In genomic region chr21:32726742-32727477, GRCh38 we compare ENCODE assay signal across 8 cellular contexts. TPM values are rescaled to one million over a fixed set of nuclear protein-coding genes. Genes with fewer than 3 reads are reported as not detected.
DNase-seq lines count a peak whose midpoint lies in the region; ATAC-seq and TF ChIP-seq lines count a peak whose summit lies in the region.

No MANE protein-coding gene starts in this region.

- intact Hi-C loops in ovary (cut with DNase I): loop anchor here in 1 of 4 donors (5.0 kb wide), 1 partner anchor 45 kb away; the partner anchor contains the start of gene PAXBP1

- H3K9me3 Mint-ChIP-seq in activated naive CD8-positive, alpha-beta T cell (ENCODE audit: low read depth): no peaks in the 10 kb centered on the region

- WGBS in ovary, 3 donors: 1 to 2% (median 1%) methylated on average over 22 of the region's 22 CpGs

- H3K36me3 ChIP-seq in cardiac muscle cell: no peaks in the 10 kb centered on the region
- no peaks in the 10 kb centered on the region for H3K36me3 ChIP-seq in ovary

- H3K27ac ChIP-seq in cardiac muscle cell (peak overlapping the region; percentile 88), ovary (peak overlapping the region; percentile 11 to 79)

- no peak for TF ChIP-seq EP300 in ovary (IDR thresholded peaks at IDR 0.05)

- peaks cover 62% of the 10 kb centered on the region for H3K4me1 Mint-ChIP-seq in activated naive CD8-positive, alpha-beta T cell (ENCODE audit: low read depth)

- H3K27me3 ChIP-seq in cardiac muscle cell (no peaks in the 10 kb centered on the region), ovary (no peaks in the 10 kb centered on the region)

- H3K4me1 ChIP-seq in cardiac muscle cell (ENCODE audit: low read depth) (peaks cover 4% of the 10 kb centered on the region), ovary (ENCODE audit: insufficient read depth) (peaks cover 8% of the 10 kb centered on the region)

- H3K4me3 ChIP-seq in cardiac muscle cell (peak overlapping the region; percentile 97), ovary (peak overlapping the region; percentile 99)

- H3K4me3 Mint-ChIP-seq in activated naive CD8-positive, alpha-beta T cell: peak overlapping the region; percentile 97

- peak; percentile 18 to 23 for DNase-seq in AML-193 (lab: John Stamatoyannopoulos, UW)
- DNase-seq in NOMO-1 (lab: John Stamatoyannopoulos, UW; ENCODE audit: unreplicated experiment in 2 of 2): peak; percentile 15 to 65
- peak; percentile 28 to 49 for DNase-seq in cardiac muscle cell (ENCODE audit: low read depth in 1 of 2, low spot score in 1 of 2)
- peak in 1 of 5 donors; percentile 32 for DNase-seq in ovary

- H3K27me3 Mint-ChIP-seq in activated naive CD8-positive, alpha-beta T cell: no peaks in the 10 kb centered on the region

- peak overlapping the region; percentile 95 for H3K27ac Mint-ChIP-seq in activated naive CD8-positive, alpha-beta T cell

- no peaks in the 10 kb centered on the region for H3K9me3 ChIP-seq in cardiac muscle cell (ENCODE audit: low read depth)
- H3K9me3 ChIP-seq in ovary: no peaks in the 10 kb centered on the region

- ATAC-seq in GM21447 (IDR thresholded peaks at IDR 0.05; ENCODE audit: unreplicated experiment) (peak; percentile 11), HG03045 (IDR thresholded peaks at IDR 0.05; ENCODE audit: unreplicated experiment) (no peak), GM21825 (IDR thresholded peaks at IDR 0.05; ENCODE audit: unreplicated experiment) (no peak)

- peaks cover 4% of the 10 kb centered on the region for H3K36me3 Mint-ChIP-seq in activated naive CD8-positive, alpha-beta T cell

- TF ChIP-seq CTCF in cardiac muscle cell (IDR thresholded peaks at IDR 0.05; ENCODE audit: low read depth, low read length) (no peak), ovary (IDR thresholded peaks at IDR 0.05) (no peak)

- TF ChIP-seq POLR2A in ovary (IDR thresholded peaks at IDR 0.05): no peak

RNA-seq across cellular contexts. Expression of gene SYNJ1, which starts 0.9 kb away (rescaled TPM):
- total RNA-seq in cardiac muscle cell (6.0 and 10.0 TPM in 2 replicates), ovary (10 to 100 TPM in 4 of 7 donors, 1 to 10 TPM in 3; 7.0 to 15.6 (median 11.1) TPM)
- polyA plus RNA-seq in cardiac muscle cell (5.9 and 8.6 TPM in 2 replicates), ovary (1 to 10 TPM; 4.8 to 8.7 TPM)

RNA-seq across cellular contexts. Expression of gene PAXBP1, which starts 44.6 kb away (rescaled TPM):
- total RNA-seq in cardiac muscle cell (28.7 and 76.3 TPM in 2 replicates), ovary (10 to 100 TPM; 32.9 to 70.5 (median 46.3) TPM)
- polyA plus RNA-seq in cardiac muscle cell (30.5 and 36.7 TPM in 2 replicates), ovary (10 to 100 TPM; 22.6 to 26.9 TPM)
